11 cellular contexts compared by ENCODE assay signal in genomic region chr22:46596032-46596441, GRCh38. TPM values are rescaled to one million over a fixed set of nuclear protein-coding genes. Genes with fewer than 3 reads are reported as not detected.
DNase-seq lines count a peak whose midpoint lies in the region; ATAC-seq and TF ChIP-seq lines count a peak whose summit lies in the region.
"Had no signal": no experiment of that assay in that cellular context is flagged by ENCODE, and none has a peak within 500 bp of the region (broad histone marks: within the 10 kb centered on the region; RNA-seq: fewer than 3 reads in every experiment).

No MANE protein-coding gene starts in this region.

- no peak for TF ChIP-seq CTCF in DND-41 (IDR thresholded peaks at IDR 0.05; ENCODE audit: borderline replicate concordance, extremely low read depth, low read length, poor library complexity, severe bottlenecking)
- TF ChIP-seq CTCF in WERI-Rb-1 (IDR thresholded peaks at IDR 0.05; ENCODE audit: low read depth, low read length): 0 out of 2 replicates have a peak, but pooled peaks have one; percentile 7
- TF ChIP-seq CTCF in hepatocyte (IDR thresholded peaks at IDR 0.05; ENCODE audit: poor library complexity): no peak

- peaks cover 0 to 4% (median 0%) of the 10 kb centered on the region in 3 donors for H3K36me3 Mint-ChIP-seq in immature natural killer cell

- no peak overlapping the region for H3K4me3 Mint-ChIP-seq in immature natural killer cell
- H3K4me3 Mint-ChIP-seq: activated B cell treated with CpG ODN at 0.5 μM for 24 hours had no signal

- no peak overlapping the region for H3K9ac ChIP-seq in DND-41 (ENCODE audit: low read depth, low read length)

- no peaks in the 10 kb centered on the region for H3K9me3 Mint-ChIP-seq in immature natural killer cell
- H3K9me3 Mint-ChIP-seq: activated B cell treated with CpG ODN at 0.5 μM for 24 hours had no signal

- H3K36me3 ChIP-seq in DND-41 (ENCODE audit: insufficient read depth, low read length) (peaks cover 20% of the 10 kb centered on the region), WERI-Rb-1 (no peaks in the 10 kb centered on the region), hepatocyte (replicated peaks; ENCODE audit: insufficient read depth, low read depth) (no peaks in the 10 kb centered on the region)

- peaks cover 48% of the 10 kb centered on the region for H3K4me1 ChIP-seq in DND-41 (ENCODE audit: insufficient read depth, low read length)
- H3K4me1 ChIP-seq in hepatocyte (ENCODE audit: insufficient read depth): peaks cover 3% of the 10 kb centered on the region

- H3K27me3 ChIP-seq in DND-41 (ENCODE audit: insufficient read depth, low read length, poor library complexity) (no peaks in the 10 kb centered on the region), WERI-Rb-1 (ENCODE audit: insufficient read depth, low read depth, severe bottlenecking) (no peaks in the 10 kb centered on the region), hepatocyte (no peaks in the 10 kb centered on the region)

- peak overlapping the region in 1 of 6 donors; percentile 62 for H3K27ac Mint-ChIP-seq in immature natural killer cell
- H3K27ac Mint-ChIP-seq: activated B cell treated with CpG ODN at 0.5 μM for 24 hours had no signal

- WGBS in hepatocyte (ENCODE audit: low lambda C conversion rate, missing lambda C conversion rate): 69% methylated on average over 10 of the region's 10 CpGs

- H3K27ac ChIP-seq in DND-41 (ENCODE audit: low read length) (peak overlapping the region; percentile 33), WERI-Rb-1 (peak overlapping the region; percentile 96), hepatocyte (no peak overlapping the region), skin epidermis (peak overlapping the region in 13 of 21 experiments; percentile 4 to 76 (median 42))

- no peaks in the 10 kb centered on the region for H3K9me3 ChIP-seq in DND-41 (ENCODE audit: insufficient read depth, low read length, severe bottlenecking)
- H3K9me3 ChIP-seq in WERI-Rb-1 (ENCODE audit: severe bottlenecking): no peaks in the 10 kb centered on the region
- H3K9me3 ChIP-seq in hepatocyte (ENCODE audit: low read depth): no peaks in the 10 kb centered on the region

- no peak for DNase-seq in DND-41
- DNase-seq in WERI-Rb-1: peak; percentile 85
- DNase-seq in hepatocyte (ENCODE audit: low spot score): peak; percentile 2
- DNase-seq in immature natural killer cell: no peak
- no peak for DNase-seq in NCI-H2171 (lab: John Stamatoyannopoulos, UW)
- no peak for DNase-seq in effector CD4-positive, alpha-beta T cell
- DNase-seq: activated B cell treated with CpG ODN at 0.5 μM for 24 hours; activated T-cell treated with anti-CD3 and anti-CD28 coated beads, Interleukin-2, amount 50 U/mL, for 48 hours; NCI-H2227 treated with DMSO at 0.1 percent for 48 hours had no signal

- H2AFZ ChIP-seq in DND-41 (ENCODE audit: low read depth, low read length): no peak overlapping the region
- no peak overlapping the region for H2AFZ ChIP-seq in hepatocyte

- H3K27me3 Mint-ChIP-seq in immature natural killer cell (ENCODE audit: low read depth in 3 of 3): peaks cover 2 to 8% (median 4%) of the 10 kb centered on the region in 3 donors
- H3K27me3 Mint-ChIP-seq: activated B cell treated with CpG ODN at 0.5 μM for 24 hours had no signal

- H3K79me2 ChIP-seq in DND-41 (ENCODE audit: insufficient read depth, low read length) (peaks cover 96% of the 10 kb centered on the region), hepatocyte (peaks cover 58% of the 10 kb centered on the region)

- H3K4me2 ChIP-seq in DND-41 (ENCODE audit: insufficient read depth, low read length) (no peak overlapping the region), hepatocyte (no peak overlapping the region)

- H3K4me3 ChIP-seq in DND-41 (ENCODE audit: low read depth in 1 of 2, low read length in 2 of 2) (no peak overlapping the region), WERI-Rb-1 (ENCODE audit: low read depth, low read length) (no peak overlapping the region), hepatocyte (no peak overlapping the region), skin epidermis (no peak overlapping the region)

- no peaks in the 10 kb centered on the region; the same call in none of the 2 replicates for H4K20me1 ChIP-seq in DND-41 (ENCODE audit: insufficient read depth, low read length)
- peaks cover 4% of the 10 kb centered on the region for H4K20me1 ChIP-seq in hepatocyte (ENCODE audit: insufficient read depth, poor library complexity, severe bottlenecking)

- H3K9me2 ChIP-seq in hepatocyte (replicated peaks; ENCODE audit: insufficient read depth): no peaks in the 10 kb centered on the region

- peaks cover 20 to 28% of the 10 kb centered on the region in 2 donors for H3K4me1 Mint-ChIP-seq in immature natural killer cell

- ATAC-seq in DND-41 (ENCODE audit: insufficient read depth, low read depth) (no peak), HG02938 (IDR thresholded peaks at IDR 0.05; ENCODE audit: unreplicated experiment) (no peak)

RNA-seq across cellular contexts. Expression of gene GRAMD4, which starts 24.1 kb away (rescaled TPM):
- total RNA-seq in hepatocyte: 21.2 and 21.8 TPM in 2 replicates
- polyA plus RNA-seq in hepatocyte: 31.0 and 32.6 TPM in 2 replicates
- polyA plus RNA-seq in immature natural killer cell: 10 to 100 TPM in 1 of 3 donors, 1 to 10 TPM in 2; 3.5 to 23.0 (median 4.1) TPM

RNA-seq across cellular contexts. Expression of gene CELSR1, which starts 58.6 kb away (rescaled TPM):
- total RNA-seq in hepatocyte: 5.8 and 8.7 TPM in 2 replicates
- 3.0 and 4.9 TPM in 2 replicates for polyA plus RNA-seq in hepatocyte
- 1 to 10 TPM in 2 of 3 donors, under 1 TPM in 1; 0.24 to 1.6 (median 1.2) TPM for polyA plus RNA-seq in immature natural killer cell

Comparison
In these comparisons a context has a peak if more than half of its experiments do, and no peak if none do; other contexts are left out.
1. DNase-seq: peak in WERI-Rb-1 (single experiment) and hepatocyte (single experiment); none in DND-41 (single experiment), immature natural killer cell (0 of 3), NCI-H2171 (single experiment) and effector CD4-positive, alpha-beta T cell (single experiment).